23 cellular contexts compared by ENCODE assay signal in the genomic region with DNA sequence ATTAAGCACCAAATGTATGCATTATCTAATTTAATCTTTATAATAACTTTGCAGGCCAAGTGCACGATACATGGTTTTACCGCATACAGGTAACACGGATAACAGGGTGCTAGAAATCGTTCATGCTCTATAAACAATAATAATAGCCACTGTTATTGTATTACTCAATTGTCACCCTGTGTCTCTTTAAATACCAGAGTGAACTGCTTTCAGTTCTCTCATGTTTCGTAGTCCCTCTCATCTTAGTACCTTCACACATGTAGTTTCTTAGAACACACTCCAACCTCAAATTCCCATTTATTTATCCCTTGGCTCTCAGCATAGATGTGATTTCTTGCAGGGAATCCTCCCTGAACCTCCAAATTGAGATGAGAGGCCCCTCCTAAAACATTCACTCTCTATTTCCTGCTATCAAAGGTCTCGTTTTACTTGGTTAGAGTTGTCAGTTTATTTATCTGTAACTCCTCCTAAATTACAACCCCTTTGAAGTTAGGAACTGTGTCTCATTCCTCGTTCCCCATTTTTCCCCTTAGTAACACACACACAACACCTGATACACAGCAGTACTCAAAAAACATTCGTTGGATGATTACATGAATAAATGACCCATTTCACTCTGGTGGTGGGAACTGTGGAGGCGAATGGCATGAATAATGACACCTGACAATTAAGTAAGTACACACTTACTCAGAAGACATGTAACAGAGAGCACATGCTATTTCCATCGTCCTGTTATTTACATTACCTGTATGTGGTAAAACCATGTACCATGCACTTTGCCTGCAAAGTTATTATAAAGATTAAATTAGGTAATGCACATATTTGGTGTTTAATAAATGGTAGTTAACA.
DNase-seq lines count a peak whose midpoint lies in the region; ATAC-seq lines count a peak whose summit lies in the region.
"Had no signal": no experiment of that assay in that cellular context is flagged by ENCODE, and none has a peak within 500 bp of the region (broad histone marks: within the 10 kb centered on the region; RNA-seq: fewer than 3 reads in every experiment).

No MANE protein-coding gene starts in this region.

- peaks cover 11% of the 10 kb centered on the region for H3K4me1 Mint-ChIP-seq in T-helper 2 cell treated with Interferon-gamma antibody and Interleukin-4, amounts not matched to agents 5 μg/mL and 100 μg/mL, for 36 hours (ENCODE audit: low read depth)
- H3K4me1 Mint-ChIP-seq in stimulated activated naive CD8-positive, alpha-beta T cell treated with anti-CD3 and anti-CD28 coated beads, Interleukin-15, Interleukin-2, amounts not matched to agents 100 ng/mL and 50 ng/mL, for 24 hours (ENCODE audit: low read depth), result peaks cover 37% of the 10 kb centered on the region
- peaks cover 6% of the 10 kb centered on the region for H3K4me1 Mint-ChIP-seq in activated naive CD8-positive, alpha-beta T cell treated with anti-CD3 and anti-CD28 coated beads, Interleukin-2, amount 10 ng/mL, durations not matched to agents 7 days and 5 days
- peaks cover 45% of the 10 kb centered on the region for H3K4me1 Mint-ChIP-seq in stimulated activated naive CD8-positive, alpha-beta T cell treated with anti-CD3 and anti-CD28 coated beads, Interleukin-15, amount 100 ng/mL, for 72 hours
- H3K4me1 Mint-ChIP-seq: immature natural killer cell had no signal

- H3K36me3 Mint-ChIP-seq in T-helper 2 cell treated with Interferon-gamma antibody and Interleukin-4, amounts not matched to agents 5 μg/mL and 100 μg/mL, for 36 hours (ENCODE audit: low read depth), result peaks cover 2% of the 10 kb centered on the region
- H3K36me3 Mint-ChIP-seq in stimulated activated naive CD8-positive, alpha-beta T cell treated with anti-CD3 and anti-CD28 coated beads, Interleukin-15, Interleukin-2, amounts not matched to agents 100 ng/mL and 50 ng/mL, for 24 hours (ENCODE audit: low read depth), result peaks cover 7% of the 10 kb centered on the region
- peaks cover 6% of the 10 kb centered on the region for H3K36me3 Mint-ChIP-seq in activated naive CD8-positive, alpha-beta T cell treated with anti-CD3 and anti-CD28 coated beads, Interleukin-2, amount 10 ng/mL, durations not matched to agents 7 days and 5 days
- H3K36me3 Mint-ChIP-seq: natural killer cell treated with Interleukin-12 subunit alpha and Interleukin-12 subunit beta and Interleukin-15 and Interleukin-18, amount 100 ng/mL, for 72 hours had no signal

- peaks cover 8% of the 10 kb centered on the region for H3K9me3 Mint-ChIP-seq in T-helper 2 cell treated with Interferon-gamma antibody and Interleukin-4, amounts not matched to agents 5 μg/mL and 100 μg/mL, for 36 hours
- peaks cover 8% of the 10 kb centered on the region for H3K9me3 Mint-ChIP-seq in stimulated activated naive CD8-positive, alpha-beta T cell treated with anti-CD3 and anti-CD28 coated beads, Interleukin-15, Interleukin-2, amounts not matched to agents 100 ng/mL and 50 ng/mL, for 24 hours
- peaks cover 1% of the 10 kb centered on the region for H3K9me3 Mint-ChIP-seq in activated naive CD8-positive, alpha-beta T cell treated with anti-CD3 and anti-CD28 coated beads, Interleukin-2, amount 10 ng/mL, durations not matched to agents 7 days and 5 days
- peaks cover 7 to 10% of the 10 kb centered on the region in 2 donors for H3K9me3 Mint-ChIP-seq in stimulated activated naive CD8-positive, alpha-beta T cell treated with anti-CD3 and anti-CD28 coated beads, Interleukin-15, amount 100 ng/mL, for 72 hours
- H3K9me3 Mint-ChIP-seq: HFFc6; natural killer cell treated with Interleukin-12 subunit alpha and Interleukin-12 subunit beta and Interleukin-15 and Interleukin-18, amount 100 ng/mL, for 72 hours had no signal

- ATAC-seq in stimulated activated naive CD8-positive, alpha-beta T cell treated with anti-CD3 and anti-CD28 coated beads, Interleukin-15, Interleukin-2, amounts not matched to agents 100 U/mL and 50 U/mL, for 24 hours, result no peak
- no peak for ATAC-seq in activated naive CD8-positive, alpha-beta T cell treated with anti-CD3 and anti-CD28 coated beads, Interleukin-2, amount 10 ng/mL, durations not matched to agents 7 days and 5 days (ENCODE audit: low read depth)
- peak; percentile 60 for ATAC-seq in stimulated activated naive CD8-positive, alpha-beta T cell treated with anti-CD3 and anti-CD28 coated beads, Interleukin-15, amount 100 ng/mL, for 72 hours
- no peak for ATAC-seq in HG03432 (IDR thresholded peaks at IDR 0.05; ENCODE audit: unreplicated experiment)
- ATAC-seq: esophagus mucosa; natural killer cell treated with Interleukin-12 subunit alpha and Interleukin-12 subunit beta and Interleukin-15 and Interleukin-18, amount 100 ng/mL, for 72 hours; Panc1 had no signal

- H3K27ac Mint-ChIP-seq in T-helper 2 cell treated with Interferon-gamma antibody and Interleukin-4, amounts not matched to agents 5 μg/mL and 100 μg/mL, for 36 hours, result peak overlapping the region; percentile 31
- H3K27ac Mint-ChIP-seq in stimulated activated naive CD8-positive, alpha-beta T cell treated with anti-CD3 and anti-CD28 coated beads, Interleukin-15, Interleukin-2, amounts not matched to agents 100 ng/mL and 50 ng/mL, for 24 hours, result peak overlapping the region; percentile 61
- peak overlapping the region; percentile 64 for H3K27ac Mint-ChIP-seq in activated naive CD8-positive, alpha-beta T cell treated with anti-CD3 and anti-CD28 coated beads, Interleukin-2, amount 10 ng/mL, durations not matched to agents 7 days and 5 days
- H3K27ac Mint-ChIP-seq in stimulated activated naive CD8-positive, alpha-beta T cell treated with anti-CD3 and anti-CD28 coated beads, Interleukin-15, amount 100 ng/mL, for 72 hours, result peak overlapping the region; percentile 0 to 97
- H3K27ac Mint-ChIP-seq: HFFc6; natural killer cell treated with Interleukin-12 subunit alpha and Interleukin-12 subunit beta and Interleukin-15 and Interleukin-18, amount 100 ng/mL, for 72 hours had no signal

- DNase-seq in T-helper 2 cell treated with Interferon-gamma antibody and Interleukin-4, amounts not matched to agents 5 μg/mL and 100 μg/mL, for 36 hours (ENCODE audit: low spot score), result no peak
- DNase-seq in T-helper 2 cell, result no peak
- DNase-seq in stimulated activated naive CD8-positive, alpha-beta T cell treated with anti-CD3 and anti-CD28 coated beads, Interleukin-15, Interleukin-2, amounts not matched to agents 100 U/mL and 50 U/mL, for 24 hours, result no peak
- no peak for DNase-seq in activated naive CD8-positive, alpha-beta T cell treated with anti-CD3 and anti-CD28 coated beads, Interleukin-2, amount 10 ng/mL, durations not matched to agents 7 days and 5 days
- DNase-seq in stimulated activated naive CD8-positive, alpha-beta T cell treated with anti-CD3 and anti-CD28 coated beads, Interleukin-15, amount 100 ng/mL, for 72 hours, result no peak
- no peak for DNase-seq in midbrain (lab: John Stamatoyannopoulos, UW)
- DNase-seq: amygdala; colonic mucosa; DMS53; foreskin melanocyte; HFFc6; immature natural killer cell; mesendoderm; MM.1S; NCI-H146; NCI-H446 treated with DMSO at 0.1 percent for 48 hours; SIG-M5; stimulated activated CD4-positive, alpha-beta T cell treated with anti-CD3 and anti-CD28 coated beads, Interleukin-2, amount 100 ng/mL, for 24 hours had no signal

- H3K4me3 Mint-ChIP-seq in T-helper 2 cell treated with Interferon-gamma antibody and Interleukin-4, amounts not matched to agents 5 μg/mL and 100 μg/mL, for 36 hours, result peak overlapping the region; percentile 28
- H3K4me3 Mint-ChIP-seq in stimulated activated naive CD8-positive, alpha-beta T cell treated with anti-CD3 and anti-CD28 coated beads, Interleukin-15, Interleukin-2, amounts not matched to agents 100 ng/mL and 50 ng/mL, for 24 hours, result peak overlapping the region; percentile 65
- peak overlapping the region; percentile 71 for H3K4me3 Mint-ChIP-seq in activated naive CD8-positive, alpha-beta T cell treated with anti-CD3 and anti-CD28 coated beads, Interleukin-2, amount 10 ng/mL, durations not matched to agents 7 days and 5 days
- H3K4me3 Mint-ChIP-seq in stimulated activated naive CD8-positive, alpha-beta T cell treated with anti-CD3 and anti-CD28 coated beads, Interleukin-15, amount 100 ng/mL, for 72 hours, result peak overlapping the region; percentile 69 to 87
- H3K4me3 Mint-ChIP-seq: HFFc6; immature natural killer cell; natural killer cell treated with Interleukin-12 subunit alpha and Interleukin-12 subunit beta and Interleukin-15 and Interleukin-18, amount 100 ng/mL, for 72 hours had no signal

- no peaks in the 10 kb centered on the region for H3K27me3 Mint-ChIP-seq in T-helper 2 cell treated with Interferon-gamma antibody and Interleukin-4, amounts not matched to agents 5 μg/mL and 100 μg/mL, for 36 hours (ENCODE audit: low read depth)
- no peaks in the 10 kb centered on the region for H3K27me3 Mint-ChIP-seq in stimulated activated naive CD8-positive, alpha-beta T cell treated with anti-CD3 and anti-CD28 coated beads, Interleukin-15, Interleukin-2, amounts not matched to agents 100 ng/mL and 50 ng/mL, for 24 hours
- no peaks in the 10 kb centered on the region for H3K27me3 Mint-ChIP-seq in activated naive CD8-positive, alpha-beta T cell treated with anti-CD3 and anti-CD28 coated beads, Interleukin-2, amount 10 ng/mL, durations not matched to agents 7 days and 5 days
- H3K27me3 Mint-ChIP-seq in stimulated activated naive CD8-positive, alpha-beta T cell treated with anti-CD3 and anti-CD28 coated beads, Interleukin-15, amount 100 ng/mL, for 72 hours, result no peaks in the 10 kb centered on the region
- H3K27me3 Mint-ChIP-seq: natural killer cell treated with Interleukin-12 subunit alpha and Interleukin-12 subunit beta and Interleukin-15 and Interleukin-18, amount 100 ng/mL, for 72 hours had no signal

- POLR2A ChIA-PET in activated naive CD8-positive, alpha-beta T cell treated with anti-CD3 and anti-CD28 coated beads, Interleukin-2, amount 10 ng/mL, durations not matched to agents 7 days and 5 days (lab: Charles Lee), result no interaction called here

Comparison
In these comparisons a context has a peak if more than half of its experiments do, and no peak if none do; other contexts are left out.
1. H3K4me3 Mint-ChIP-seq: peak in every context shown above with its lines; median percentile 78 in stimulated activated naive CD8-positive, alpha-beta T cell treated with anti-CD3 and anti-CD28 coated beads, Interleukin-15, amount 100 ng/mL, for 72 hours; 71 in activated naive CD8-positive, alpha-beta T cell treated with anti-CD3 and anti-CD28 coated beads, Interleukin-2, amount 10 ng/mL, durations not matched to agents 7 days and 5 days; 65 in stimulated activated naive CD8-positive, alpha-beta T cell treated with anti-CD3 and anti-CD28 coated beads, Interleukin-15, Interleukin-2, amounts not matched to agents 100 ng/mL and 50 ng/mL, for 24 hours; 28 in T-helper 2 cell treated with Interferon-gamma antibody and Interleukin-4, amounts not matched to agents 5 μg/mL and 100 μg/mL, for 36 hours.